In the genomic region with DNA sequence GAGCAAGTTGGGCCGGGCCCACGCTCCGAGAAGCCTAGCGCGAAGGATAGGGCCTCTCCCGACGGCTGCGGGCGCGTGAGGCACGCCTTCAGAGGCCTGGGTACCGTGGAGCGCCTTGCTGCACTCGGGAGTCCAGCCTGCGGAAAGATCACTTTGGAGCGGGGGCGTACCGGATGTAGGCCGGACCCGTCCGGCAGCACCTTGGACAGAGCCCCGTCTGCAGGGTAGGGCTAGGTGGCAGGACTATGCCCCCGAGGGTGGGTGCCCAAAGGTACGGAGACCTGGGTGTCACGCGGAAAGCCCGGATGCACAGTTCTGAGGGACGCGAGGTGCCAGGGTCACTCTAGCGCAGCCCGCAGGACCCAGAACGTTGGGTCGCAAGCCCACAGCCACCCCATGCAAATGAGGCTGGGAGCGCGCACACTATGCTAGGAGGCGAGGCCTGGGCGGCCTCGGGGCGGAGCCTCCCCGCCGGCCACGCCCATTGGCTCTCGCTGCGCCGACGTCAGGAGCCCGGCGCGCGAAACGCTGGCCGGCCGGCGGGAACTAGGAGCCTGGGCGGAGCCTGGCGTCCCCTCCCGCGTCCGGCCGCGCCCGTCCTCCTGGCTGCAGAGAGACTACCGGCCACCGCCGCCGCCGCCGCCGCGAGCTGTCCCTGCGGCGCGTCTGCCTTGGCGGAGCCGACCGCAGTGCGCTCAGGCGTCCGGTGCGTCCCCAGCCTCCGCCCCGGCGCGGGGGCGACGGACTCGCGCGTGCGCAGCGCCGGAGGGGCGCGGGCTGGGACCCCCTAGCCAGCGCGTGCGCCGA, we compare ENCODE assay signal across 8 cellular contexts. TPM values are rescaled to one million over a fixed set of nuclear protein-coding genes. Genes with fewer than 3 reads are reported as not detected.
DNase-seq lines count a peak whose midpoint lies in the region; ATAC-seq and TF ChIP-seq lines count a peak whose summit lies in the region.

PAQR4 (plus strand) TSS at position 611 of the 807 bp plus-strand sequence. CDS start 327 bp downstream, outside the sequence.

- intact Hi-C loops in dendritic cell treated with granulocyte-macrophage colony-stimulating factor and Interleukin-4, amounts not matched to agents 40 ng/mL and 50 ng/mL, for 4 days (cut with micrococcal nuclease): no loop called here
- intact Hi-C loops in left lung (cut with DNase I): no loop called here

- H3K27ac ChIP-seq in BLaER1 treated with 17β-estradiol and CSF1 and Interleukin-3, amounts not matched to agents 10 nM and 100 nM: peak within 1 kb of the TSS; percentile 19 to 89 (median 81); a peak in 21 of 22 replicates
- peak within 1 kb of the TSS; percentile 13 to 63 for H3K27ac ChIP-seq in left lung

- H3K9me3 ChIP-seq in BLaER1 treated with 17β-estradiol and CSF1 and Interleukin-3, amounts not matched to agents 10 nM and 100 nM (replicated peaks in 1 of 11): no peaks in the 10 kb centered on the region
- H3K9me3 ChIP-seq in left lung: no peaks in the 10 kb centered on the region

- H3K27me3 Mint-ChIP-seq in activated CD4-positive, alpha-beta T cell treated with anti-CD3 and anti-CD28 coated beads, Interleukin-2, amount 10 ng/mL, durations not matched to agents 7 days and 5 days: peaks cover 14% of the 10 kb centered on the region
- H3K27me3 Mint-ChIP-seq in dendritic cell treated with granulocyte-macrophage colony-stimulating factor and Interleukin-4, amounts not matched to agents 40 ng/mL and 50 ng/mL, for 4 days: peaks cover 40% of the 10 kb centered on the region

- peaks cover 14% of the 10 kb centered on the region for H3K36me3 Mint-ChIP-seq in activated CD4-positive, alpha-beta T cell treated with anti-CD3 and anti-CD28 coated beads, Interleukin-2, amount 10 ng/mL, durations not matched to agents 7 days and 5 days (ENCODE audit: low read depth)
- H3K36me3 Mint-ChIP-seq in dendritic cell treated with granulocyte-macrophage colony-stimulating factor and Interleukin-4, amounts not matched to agents 40 ng/mL and 50 ng/mL, for 4 days (ENCODE audit: low read depth): peaks cover 47% of the 10 kb centered on the region

- ATAC-seq in HG03442 (IDR thresholded peaks at IDR 0.05; ENCODE audit: unreplicated experiment): peak; percentile 63
- ATAC-seq in left lung: peak; percentile 92

- H3K4me1 ChIP-seq in BLaER1 treated with 17β-estradiol and CSF1 and Interleukin-3, amounts not matched to agents 10 nM and 100 nM: peaks cover 71 to 82% (median 78%) of the 10 kb centered on the region in 10 experiments
- H3K4me1 ChIP-seq in left lung: peaks cover 13 to 68% of the 10 kb centered on the region in 2 donors

- H3K36me3 ChIP-seq in BLaER1 treated with 17β-estradiol and CSF1 and Interleukin-3, amounts not matched to agents 10 nM and 100 nM: peaks cover 0 to 33% (median 4%) of the 10 kb centered on the region in 11 experiments; a peak in 10 of 22 replicates
- H3K36me3 ChIP-seq in left lung: peaks cover 0 to 7% of the 10 kb centered on the region in 2 donors

- POLR2A ChIA-PET in activated CD4-positive, alpha-beta T cell treated with anti-CD3 and anti-CD28 coated beads, Interleukin-2, amount 10 ng/mL, durations not matched to agents 7 days and 5 days (lab: Charles Lee): no interaction called here

- H3K27me3 ChIP-seq in BLaER1 treated with 17β-estradiol and CSF1 and Interleukin-3, amounts not matched to agents 10 nM and 100 nM: peaks cover 0 to 10% (median 0%) of the 10 kb centered on the region in 11 experiments; a peak in 12 of 22 replicates
- H3K27me3 ChIP-seq in left lung: peaks cover 47 to 48% of the 10 kb centered on the region in 2 donors

- peak within 1 kb of the TSS; percentile 79 to 92 (median 86) for H3K9ac ChIP-seq in BLaER1 treated with 17β-estradiol and CSF1 and Interleukin-3, amounts not matched to agents 10 nM and 100 nM

- TF ChIP-seq CTCF in left lung (IDR thresholded peaks at IDR 0.05): no peak

- peak; percentile 94 for DNase-seq in GM19240 (ENCODE audit: insufficient read length, low spot score)
- DNase-seq in NCI-H524 treated with DMSO at 0.1 percent for 48 hours (lab: John Stamatoyannopoulos, UW): peak; percentile 18
- peak; percentile 83 for DNase-seq in activated CD4-positive, alpha-beta T cell treated with anti-CD3 and anti-CD28 coated beads, Interleukin-2, amount 10 ng/mL, durations not matched to agents 7 days and 5 days
- DNase-seq in left lung: peak; percentile 89 to 98
- DNase-seq in stimulated activated CD4-positive, alpha-beta T cell treated with anti-CD3 and anti-CD28 coated beads, Interleukin-2, amount 100 ng/mL, for 24 hours: peak; percentile 77 to 89

- peak within 1 kb of the TSS; percentile 73 for H3K27ac Mint-ChIP-seq in activated CD4-positive, alpha-beta T cell treated with anti-CD3 and anti-CD28 coated beads, Interleukin-2, amount 10 ng/mL, durations not matched to agents 7 days and 5 days
- peak within 1 kb of the TSS; percentile 84 for H3K27ac Mint-ChIP-seq in dendritic cell treated with granulocyte-macrophage colony-stimulating factor and Interleukin-4, amounts not matched to agents 40 ng/mL and 50 ng/mL, for 4 days

- peak within 1 kb of the TSS; percentile 76 for H3K4me3 Mint-ChIP-seq in activated CD4-positive, alpha-beta T cell treated with anti-CD3 and anti-CD28 coated beads, Interleukin-2, amount 10 ng/mL, durations not matched to agents 7 days and 5 days
- peak within 1 kb of the TSS; percentile 86 for H3K4me3 Mint-ChIP-seq in dendritic cell treated with granulocyte-macrophage colony-stimulating factor and Interleukin-4, amounts not matched to agents 40 ng/mL and 50 ng/mL, for 4 days

- peaks cover 38 to 93% (median 66%) of the 10 kb centered on the region in 11 experiments for H4K20me1 ChIP-seq in BLaER1 treated with 17β-estradiol and CSF1 and Interleukin-3, amounts not matched to agents 10 nM and 100 nM

- no peaks in the 10 kb centered on the region for H3K9me3 Mint-ChIP-seq in activated CD4-positive, alpha-beta T cell treated with anti-CD3 and anti-CD28 coated beads, Interleukin-2, amount 10 ng/mL, durations not matched to agents 7 days and 5 days
- H3K9me3 Mint-ChIP-seq in dendritic cell treated with granulocyte-macrophage colony-stimulating factor and Interleukin-4, amounts not matched to agents 40 ng/mL and 50 ng/mL, for 4 days: no peaks in the 10 kb centered on the region

- H3K4me1 Mint-ChIP-seq in activated CD4-positive, alpha-beta T cell treated with anti-CD3 and anti-CD28 coated beads, Interleukin-2, amount 10 ng/mL, durations not matched to agents 7 days and 5 days: peaks cover 40% of the 10 kb centered on the region
- H3K4me1 Mint-ChIP-seq in dendritic cell treated with granulocyte-macrophage colony-stimulating factor and Interleukin-4, amounts not matched to agents 40 ng/mL and 50 ng/mL, for 4 days (ENCODE audit: low read depth): peaks cover 46% of the 10 kb centered on the region

- H3K4me3 ChIP-seq in BLaER1 treated with 17β-estradiol and CSF1 and Interleukin-3, amounts not matched to agents 10 nM and 100 nM: peak within 1 kb of the TSS; percentile 77 to 98 (median 94)
- H3K4me3 ChIP-seq in left lung: peak within 1 kb of the TSS; percentile 72 to 80

- CTCF ChIA-PET in activated CD4-positive, alpha-beta T cell treated with anti-CD3 and anti-CD28 coated beads, Interleukin-2, amount 10 ng/mL, durations not matched to agents 7 days and 5 days (lab: Charles Lee): interaction anchor here (0.9 to 1.9 kb wide), 5 partner anchors 11 to 160 kb away, joined by 3 to 19 read pairs (median 3); partner anchors contain the start of genes PKMYT1 and TNFRSF12A

- H3K4me2 ChIP-seq in BLaER1 treated with 17β-estradiol and CSF1 and Interleukin-3, amounts not matched to agents 10 nM and 100 nM: peak within 1 kb of the TSS; percentile 92 to 99 (median 96)

RNA-seq across cellular contexts. Expression of gene PAQR4, which starts in this region (rescaled TPM):
- total RNA-seq in activated CD4-positive, alpha-beta T cell treated with anti-CD3 and anti-CD28 coated beads, Interleukin-2, amount 10 ng/mL, durations not matched to agents 7 days and 5 days: 10 to 100 TPM; 49.7 to 50.9 TPM
- total RNA-seq in left lung: 10 to 100 TPM; 17.2 to 20.1 TPM

Comparison
In these comparisons a context has a peak if more than half of its experiments do, and no peak if none do; other contexts are left out.
1. Peak in every context shown above with its lines: DNase-seq, ATAC-seq, H3K4me3 ChIP-seq and H3K27ac ChIP-seq.
2. DNase-seq: peak in every context shown above with its lines; median percentile 94 in GM19240; 94 in left lung; 83 in activated CD4-positive, alpha-beta T cell treated with anti-CD3 and anti-CD28 coated beads, Interleukin-2, amount 10 ng/mL, durations not matched to agents 7 days and 5 days; 83 in stimulated activated CD4-positive, alpha-beta T cell treated with anti-CD3 and anti-CD28 coated beads, Interleukin-2, amount 100 ng/mL, for 24 hours; 18 in NCI-H524 treated with DMSO at 0.1 percent for 48 hours.